ENCODE assay signal across 29 cellular contexts in the genomic region with DNA sequence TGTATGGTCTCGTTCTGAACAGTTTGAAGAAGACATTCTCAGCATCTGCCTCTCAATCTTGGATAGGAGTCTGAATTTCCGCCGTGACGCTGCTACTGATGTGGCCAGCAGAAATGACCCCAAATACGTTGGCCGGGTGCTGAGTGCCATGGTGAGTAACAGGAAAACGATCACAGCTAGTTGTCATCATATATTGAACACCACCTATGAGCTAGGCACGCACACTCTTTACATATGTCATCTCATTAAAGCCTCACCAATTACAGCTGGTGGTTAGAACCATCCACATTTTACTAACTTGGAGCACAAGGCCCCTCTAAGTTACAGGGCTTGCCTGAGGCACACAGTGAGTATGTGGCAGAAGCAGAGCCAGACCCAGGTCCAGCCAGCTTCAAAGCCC. TPM values are rescaled to one million over a fixed set of nuclear protein-coding genes. Genes with fewer than 3 reads are reported as not detected.
"Had no signal": no experiment of that assay in that cellular context is flagged by ENCODE, and none has a peak within 500 bp of the region (broad histone marks: within the 10 kb centered on the region; RNA-seq: fewer than 3 reads in every experiment).

No MANE protein-coding gene starts in this region.

- H3K27me3 Mint-ChIP-seq: activated B cell treated with CpG ODN at 0.5 μM for 24 hours; activated naive CD8-positive, alpha-beta T cell; activated T-helper 17 cell treated with anti-CD3 and anti-CD28 coated beads, Interleukin-2, amount 50 U/mL, for 72 hours had no signal

- FAIRE-seq: astrocyte, RCC 7860 had no signal

- H3K36me3 Mint-ChIP-seq: activated naive CD8-positive, alpha-beta T cell; brain had no signal

- DNase-seq: activated B cell treated with CpG ODN at 0.5 μM for 24 hours; activated CD4-positive, alpha-beta memory T cell treated with anti-CD3 and anti-CD28 coated beads, Interleukin-2, amount 10 ng/mL, durations not matched to agents 7 days and 5 days; activated CD4-positive, alpha-beta T cell treated with anti-CD3 and anti-CD28 coated beads for 1 hour; activated CD4-positive, alpha-beta T cell treated with anti-CD3 and anti-CD28 coated beads, Interleukin-2, amount 10 ng/mL, durations not matched to agents 24 days and 14 days; activated gamma-delta T cell; activated naive CD4-positive, alpha-beta T cell treated with anti-CD3 and anti-CD28 coated beads for 36 hours; activated T-cell treated with anti-CD3 and anti-CD28 coated beads for 4 hours; activated T-cell treated with anti-CD3 and anti-CD28 coated beads, Interleukin-2, amount 50 U/mL, for 48 hours; amygdala; MV-4-11; NCI-H1092 treated with DMSO at 0.1 percent for 48 hours; NCI-H1417 treated with DMSO at 0.1 percent for 48 hours; NCI-H1694; NCI-H2081; NCI-H510A treated with DMSO at 0.1 percent for 48 hours; NCI-H69; NK-92 treated with Interleukin-12 subunit alpha and Interleukin-12 subunit beta, amount 100 ng/mL, for 24 hours; PC-3; SHP77 treated with DMSO at 0.1 percent for 48 hours; T-helper 17 cell; T-helper 9 cell had no signal

- ATAC-seq: activated T-helper 17 cell treated with anti-CD3 and anti-CD28 coated beads, Interleukin-2, amount 50 U/mL, for 72 hours; PC-3; T-helper 17 cell had no signal

- H3K4me3 Mint-ChIP-seq: activated B cell treated with CpG ODN at 0.5 μM for 24 hours; activated CD4-positive, alpha-beta memory T cell treated with anti-CD3 and anti-CD28 coated beads, Interleukin-2, amount 10 ng/mL, durations not matched to agents 7 days and 5 days; activated CD4-positive, alpha-beta T cell treated with anti-CD3 and anti-CD28 coated beads, Interleukin-2, amount 10 ng/mL, durations not matched to agents 24 days and 14 days; activated naive CD4-positive, alpha-beta T cell treated with anti-CD3 and anti-CD28 coated beads for 36 hours; activated naive CD8-positive, alpha-beta T cell; activated T-helper 17 cell treated with anti-CD3 and anti-CD28 coated beads, Interleukin-2, amount 50 U/mL, for 72 hours; brain; central memory CD8-positive, alpha-beta T cell; T-helper 17 cell had no signal

- H3K4me1 Mint-ChIP-seq: activated B cell treated with CpG ODN at 0.5 μM for 24 hours; activated CD4-positive, alpha-beta memory T cell treated with anti-CD3 and anti-CD28 coated beads, Interleukin-2, amount 10 ng/mL, durations not matched to agents 7 days and 5 days; activated CD4-positive, alpha-beta T cell treated with anti-CD3 and anti-CD28 coated beads, Interleukin-2, amount 10 ng/mL, durations not matched to agents 24 days and 14 days; activated T-helper 17 cell treated with anti-CD3 and anti-CD28 coated beads, Interleukin-2, amount 50 U/mL, for 72 hours; central memory CD8-positive, alpha-beta T cell; T-helper 17 cell had no signal

- H3K27ac Mint-ChIP-seq: activated B cell treated with CpG ODN at 0.5 μM for 24 hours; activated CD4-positive, alpha-beta memory T cell treated with anti-CD3 and anti-CD28 coated beads, Interleukin-2, amount 10 ng/mL, durations not matched to agents 7 days and 5 days; activated CD4-positive, alpha-beta T cell treated with anti-CD3 and anti-CD28 coated beads, Interleukin-2, amount 10 ng/mL, durations not matched to agents 24 days and 14 days; activated naive CD4-positive, alpha-beta T cell treated with anti-CD3 and anti-CD28 coated beads for 36 hours; activated naive CD8-positive, alpha-beta T cell; activated T-helper 17 cell treated with anti-CD3 and anti-CD28 coated beads, Interleukin-2, amount 50 U/mL, for 72 hours; brain; T-helper 17 cell had no signal

- H3K9me3 Mint-ChIP-seq: activated B cell treated with CpG ODN at 0.5 μM for 24 hours; activated CD4-positive, alpha-beta memory T cell treated with anti-CD3 and anti-CD28 coated beads, Interleukin-2, amount 10 ng/mL, durations not matched to agents 7 days and 5 days; activated CD4-positive, alpha-beta T cell treated with anti-CD3 and anti-CD28 coated beads, Interleukin-2, amount 10 ng/mL, durations not matched to agents 24 days and 14 days; activated naive CD4-positive, alpha-beta T cell treated with anti-CD3 and anti-CD28 coated beads for 36 hours; activated T-helper 17 cell treated with anti-CD3 and anti-CD28 coated beads, Interleukin-2, amount 50 U/mL, for 72 hours; brain; central memory CD8-positive, alpha-beta T cell had no signal

RNA-seq across cellular contexts. Expression of a gene that starts 17.1 kb away (rescaled TPM):
- total RNA-seq: activated B cell treated with CpG ODN at 0.5 μM for 24 hours; activated CD4-positive, alpha-beta memory T cell treated with anti-CD3 and anti-CD28 coated beads, Interleukin-2, amount 10 ng/mL, durations not matched to agents 7 days and 5 days; activated CD4-positive, alpha-beta T cell treated with anti-CD3 and anti-CD28 coated beads, Interleukin-2, amount 10 ng/mL, durations not matched to agents 24 days and 14 days; activated CD8-positive, alpha-beta memory T cell treated with anti-CD3 and anti-CD28 coated beads for 36 hours; activated naive CD4-positive, alpha-beta T cell treated with anti-CD3 and anti-CD28 coated beads for 36 hours; astrocyte; MCF 10A; PC-3; T-helper 17 cell had no signal
